In genomic region chr16:53058441-53058840, GRCh38 we compare ENCODE assay signal across 20 cellular contexts. TPM values are rescaled to one million over a fixed set of nuclear protein-coding genes. Genes with fewer than 3 reads are reported as not detected.
A peak's percentile ranks its signal among the peaks of the same experiment; 100 is the strongest.
DNase-seq lines count a peak whose midpoint lies in the region; ATAC-seq, FAIRE-seq and TF ChIP-seq lines count a peak whose summit lies in the region.
"Had no signal": no experiment of that assay in that cellular context is flagged by ENCODE, and none has a peak within 500 bp of the region (broad histone marks: within the 10 kb centered on the region; RNA-seq: fewer than 3 reads in every experiment).

No MANE protein-coding gene starts in this region.

- no peak overlapping the region for H3K4me2 ChIP-seq in H9 (ENCODE audit: insufficient read depth, insufficient read length, low read length)
- H3K4me2 ChIP-seq in SU-DHL-6 (ENCODE audit: low read depth, low read length, poor library complexity, severe bottlenecking) = peak overlapping the region; percentile 46
- no peak overlapping the region for H3K4me2 ChIP-seq in hepatocyte

- no peak overlapping the region; a peak in 1 of 5 replicates for H3K4me3 Mint-ChIP-seq in H9
- H3K4me3 Mint-ChIP-seq: T-cell had no signal

- no peak overlapping the region for H3K23ac ChIP-seq in H9 (ENCODE audit: insufficient read length, low read depth, low read length)

- no peak overlapping the region for H2BK20ac ChIP-seq in H9 (ENCODE audit: low read depth, low read length, poor library complexity, severe bottlenecking)

- intact Hi-C loops in sigmoid colon (cut with DNase I) = loop anchor here (5.0 kb wide), 1 partner anchor 444 kb away; the partner anchor contains the start of gene AKTIP

- H2BK15ac ChIP-seq in H9 (ENCODE audit: low read depth, low read length) = no peak overlapping the region

- no peak overlapping the region for H3K14ac ChIP-seq in H9 (ENCODE audit: insufficient read depth, low read length)

- H4K20me1 ChIP-seq in H9 (ENCODE audit: control insufficient read depth, insufficient read depth, insufficient read length) (no peaks in the 10 kb centered on the region), SU-DHL-6 (ENCODE audit: low read depth, low read length) (no peaks in the 10 kb centered on the region), hepatocyte (ENCODE audit: insufficient read depth, poor library complexity, severe bottlenecking) (no peaks in the 10 kb centered on the region)

- in situ Hi-C loops in G401 (cut with HindIII; ENCODE audit: low sequenced_read_pairs) = no loop called here

- H3K9me2 ChIP-seq in SU-DHL-6 (replicated peaks; ENCODE audit: insufficient read depth, low read length) (no peaks in the 10 kb centered on the region), hepatocyte (replicated peaks; ENCODE audit: insufficient read depth) (no peaks in the 10 kb centered on the region)

- TF ChIP-seq POLR2A in sigmoid colon (IDR thresholded peaks at IDR 0.05) = no peak

- no peak overlapping the region for H2AFZ ChIP-seq in H9 (ENCODE audit: low read length)
- no peak overlapping the region for H2AFZ ChIP-seq in SU-DHL-6 (ENCODE audit: low read depth, low read length, severe bottlenecking)
- H2AFZ ChIP-seq in hepatocyte = no peak overlapping the region

- H3K4me3 ChIP-seq in SU-DHL-6 (ENCODE audit: insufficient read depth, low read length, poor library complexity, severe bottlenecking) = no peak overlapping the region
- H3K4me3 ChIP-seq in hepatocyte = no peak overlapping the region
- no peak overlapping the region for H3K4me3 ChIP-seq in sigmoid colon
- H3K4me3 ChIP-seq: thoracic aorta had no signal

- H3K27ac ChIP-seq in H9 (ENCODE audit: insufficient read length, low read depth, low read length) = no peak overlapping the region
- peak overlapping the region; percentile 53 for H3K27ac ChIP-seq in SU-DHL-6 (ENCODE audit: low read depth, low read length)
- H3K27ac ChIP-seq in hepatocyte = peak overlapping the region; percentile 61
- peak overlapping the region in 3 of 4 donors; percentile 10 to 44 (median 33) for H3K27ac ChIP-seq in sigmoid colon
- H3K27ac ChIP-seq: thoracic aorta, VCaP had no signal

- no peak for TF ChIP-seq CTCF in H9 (conservative IDR thresholded peaks at IDR 0.05)
- TF ChIP-seq CTCF in SU-DHL-6 (IDR thresholded peaks at IDR 0.05; ENCODE audit: insufficient read depth, low read length, poor library complexity, severe bottlenecking) = no peak
- no peak for TF ChIP-seq CTCF in hepatocyte (IDR thresholded peaks at IDR 0.05; ENCODE audit: poor library complexity)
- no peak for TF ChIP-seq CTCF in sigmoid colon (IDR thresholded peaks at IDR 0.05)

- H4K91ac ChIP-seq in H9 (ENCODE audit: insufficient read length, low read depth, low read length) = no peak overlapping the region

- no peak overlapping the region for H4K8ac ChIP-seq in H9 (replicated peaks; ENCODE audit: insufficient read length, low read depth, low read length)

- no peaks in the 10 kb centered on the region for H3K27me3 Mint-ChIP-seq in H9 (ENCODE audit: low read depth)
- H3K27me3 Mint-ChIP-seq: T-cell had no signal

- H3K27me3 ChIP-seq in H9 (ENCODE audit: insufficient read depth, low read length) = no peaks in the 10 kb centered on the region
- no peaks in the 10 kb centered on the region for H3K27me3 ChIP-seq in SU-DHL-6 (ENCODE audit: low read length)
- H3K27me3 ChIP-seq in hepatocyte = no peaks in the 10 kb centered on the region
- no peaks in the 10 kb centered on the region for H3K27me3 ChIP-seq in sigmoid colon

- H3K56ac ChIP-seq in H9 (ENCODE audit: insufficient read length, low read depth, low read length) = no peak overlapping the region

- no peak for TF ChIP-seq EP300 in sigmoid colon (IDR thresholded peaks at IDR 0.05)

- no peak overlapping the region for H4K5ac ChIP-seq in H9 (ENCODE audit: insufficient read length, low read depth, low read length)

- peaks cover 13% of the 10 kb centered on the region for H3K23me2 ChIP-seq in H9 (ENCODE audit: insufficient read length, low read depth, low read length, poor library complexity, severe bottlenecking)

- no peaks in the 10 kb centered on the region; a peak in 1 of 5 replicates for H3K9me3 Mint-ChIP-seq in H9
- H3K9me3 Mint-ChIP-seq: T-cell had no signal

- H3K4me1 ChIP-seq in H9 (ENCODE audit: insufficient read depth, low read length) (peaks cover 2% of the 10 kb centered on the region; the same call in 1 of the 2 replicates), hepatocyte (ENCODE audit: insufficient read depth) (peaks cover 15% of the 10 kb centered on the region), sigmoid colon (peaks cover 0 to 57% (median 46%) of the 10 kb centered on the region in 4 donors)

- peaks cover 1% of the 10 kb centered on the region; the same call in 1 of the 2 replicates for H3K79me2 ChIP-seq in H9 (ENCODE audit: insufficient read depth, low read length)
- peaks cover 73% of the 10 kb centered on the region for H3K79me2 ChIP-seq in SU-DHL-6 (ENCODE audit: insufficient read depth, low read length)
- H3K79me2 ChIP-seq in hepatocyte = peaks cover 73% of the 10 kb centered on the region

- H2BK12ac ChIP-seq in H9 (ENCODE audit: insufficient read length, low read depth, low read length) = no peak overlapping the region

- no peaks in the 10 kb centered on the region for H3K79me1 ChIP-seq in H9 (ENCODE audit: insufficient read depth, low read depth, low read length, poor library complexity, severe bottlenecking)

- no peak overlapping the region for H3K18ac ChIP-seq in H9 (ENCODE audit: insufficient read length, low read depth, low read length)

- peaks cover 14% of the 10 kb centered on the region for H3F3A ChIP-seq in SU-DHL-6 (ENCODE audit: insufficient read depth)

- peaks cover 0 to 4% (median 0%) of the 10 kb centered on the region in 3 experiments; a peak in 2 of 7 replicates for H3K36me3 Mint-ChIP-seq in H9 (ENCODE audit: insufficient read depth in 1 of 3, low read depth in 3 of 3)
- H3K36me3 Mint-ChIP-seq: T-cell had no signal

- no peak overlapping the region for H2BK120ac ChIP-seq in H9 (ENCODE audit: low read depth, low read length, poor library complexity, severe bottlenecking)

- H3K4me1 Mint-ChIP-seq in H9 = peaks cover 27 to 36% of the 10 kb centered on the region in 2 experiments

- H3K9me3 ChIP-seq in H9 (ENCODE audit: control insufficient read depth, low read depth, low read length) = no peaks in the 10 kb centered on the region
- H3K9me3 ChIP-seq in SU-DHL-6 (ENCODE audit: insufficient read depth, low read length) = no peaks in the 10 kb centered on the region
- H3K9me3 ChIP-seq in hepatocyte (ENCODE audit: low read depth) = no peaks in the 10 kb centered on the region
- no peaks in the 10 kb centered on the region for H3K9me3 ChIP-seq in sigmoid colon
- H3K9me3 ChIP-seq: thoracic aorta had no signal

- no peak overlapping the region for H2AK5ac ChIP-seq in H9 (ENCODE audit: insufficient read length, low read length)

- no peaks in the 10 kb centered on the region for H3K36me3 ChIP-seq in SU-DHL-6 (ENCODE audit: low read length)
- no peaks in the 10 kb centered on the region for H3K36me3 ChIP-seq in hepatocyte (replicated peaks; ENCODE audit: insufficient read depth, low read depth)
- no peaks in the 10 kb centered on the region for H3K36me3 ChIP-seq in sigmoid colon
- H3K36me3 ChIP-seq: thoracic aorta had no signal

- peak overlapping the region in 2 of 3 experiments; percentile 11 to 42; a peak in 3 of 7 replicates for H3K27ac Mint-ChIP-seq in H9

- H3K4ac ChIP-seq in H9 (ENCODE audit: low read depth, low read length) = no peak overlapping the region

- no peak for FAIRE-seq in frontal cortex (lab: Jason Lieb, UNC)
- FAIRE-seq: endothelial cell of umbilical vein, GM18507 had no signal

- ATAC-seq in left lobe of liver = no peak
- ATAC-seq: HCT116, right cardiac atrium, T-cell had no signal

- H2BK5ac ChIP-seq in H9 (ENCODE audit: insufficient read length, low read length) = no peak overlapping the region

- DNase-seq in H9 (no peak), hepatocyte (ENCODE audit: low spot score) (no peak), sigmoid colon (peak; percentile 45), left lobe of liver (ENCODE audit: low spot score) (no peak), G401 (ENCODE audit: low spot score) (no peak), frontal cortex (ENCODE audit: low spot score in 2 of 2) (no peak), globus pallidus (ENCODE audit: low spot score) (no peak)
- DNase-seq: anterior cingulate cortex; DMS 273 treated with DMSO at 0.1 percent for 48 hours; glutamatergic neuron; NCI-H2081 treated with DMSO at 0.1 percent for 48 hours; right cardiac atrium; stimulated activated CD4-positive, alpha-beta T cell treated with anti-CD3 and anti-CD28 coated beads, Interleukin-1b, Interleukin-23, amount 100 ng/mL, for 48 hours; T-cell had no signal

- WGBS in H9 (ENCODE audit: extremely low coverage, insufficient read length, low lambda C conversion rate) = no CpG with 5 or more reads among the region's 5 CpGs
- WGBS in hepatocyte (ENCODE audit: low lambda C conversion rate, missing lambda C conversion rate) = 84% methylated on average over 5 of the region's 5 CpGs
- WGBS in sigmoid colon, 2 donors = 82 to 91% methylated on average over 5 of the region's 5 CpGs

- H3K9ac ChIP-seq in H9 (ENCODE audit: extremely low read depth, insufficient read length, low read length) (no peak overlapping the region), SU-DHL-6 (ENCODE audit: low read length) (peak overlapping the region; percentile 17; the same call in 1 of the 2 replicates)

- H3T11ph ChIP-seq in H9 (ENCODE audit: low read length) = no peak overlapping the region

RNA-seq across cellular contexts. Expression of gene CHD9, which starts 3.6 kb away (rescaled TPM):
- total RNA-seq in H9 (2021) (37.6 and 46.2 TPM in 2 replicates), hepatocyte (68.2 and 89.4 TPM in 2 replicates), sigmoid colon (10 to 100 TPM; 55.5 to 88.5 (median 85.5) TPM), left lobe of liver (34.7 TPM), frontal cortex (167 TPM)
- polyA plus RNA-seq in hepatocyte (54.9 and 72.6 TPM in 2 replicates), sigmoid colon (10 to 100 TPM; 13.8 to 20.1 (median 15.2) TPM)
- 18.3 and 31.1 TPM in 2 replicates for total RNA-seq in G401 (2014; rRNA removed; shearing (Covaris generic))

RNA-seq across cellular contexts. Expression of gene CHD9NB, which starts 5.7 kb away (rescaled TPM):
- total RNA-seq in H9 (2021) (2.6 and 3.3 TPM in 2 replicates), hepatocyte (0.64 and 2.3 TPM in 2 replicates), sigmoid colon (under 1 TPM in 2 of 4 donors, not detected in 2; 0.55 to 0.71 TPM), left lobe of liver (1.1 TPM), frontal cortex (0.41 TPM)
- polyA plus RNA-seq in hepatocyte (0.81 and 1.4 TPM in 2 replicates), sigmoid colon (1 to 10 TPM; 4.6 to 9.5 (median 6.6) TPM)
- 43.5 and 58.1 TPM in 2 replicates for total RNA-seq in G401 (2014; rRNA removed; shearing (Covaris generic))
- total RNA-seq: T-cell had no signal

Comparison
In these comparisons a context has a peak if more than half of its experiments do, and no peak if none do; other contexts are left out.
1. RNA of gene CHD9NB, which starts 5.7 kb away (total RNA-seq): 43.5 to 58.1 TPM in G401; 2.6 to 3.3 TPM in H9, 0.64 to 2.3 TPM in hepatocyte, 1.1 TPM in left lobe of liver (single experiment), 0.55 to 0.71 TPM in sigmoid colon and 0.41 TPM in frontal cortex (single experiment); every median in the first group is over 10 times any median in the second.